15 cellular contexts compared by ENCODE assay signal in genomic region chr16:57564571-57565270, GRCh38. TPM values are rescaled to one million over a fixed set of nuclear protein-coding genes. Genes with fewer than 3 reads are reported as not detected.
DNase-seq lines count a peak whose midpoint lies in the region; ATAC-seq and TF ChIP-seq lines count a peak whose summit lies in the region.
"Had no signal": no experiment of that assay in that cellular context is flagged by ENCODE, and none has a peak within 500 bp of the region (broad histone marks: within the 10 kb centered on the region; RNA-seq: fewer than 3 reads in every experiment).

No MANE protein-coding gene starts in this region.

- POLR2A ChIA-PET in PC-9 (lab: Charles Lee; ENCODE audit: unreplicated experiment), result no interaction called here
- POLR2A ChIA-PET in activated CD4-positive, alpha-beta T cell treated with anti-CD3 and anti-CD28 coated beads for 36 hours (lab: Charles Lee), result no interaction called here

- H3K9me3 ChIP-seq in PC-9 (ENCODE audit: insufficient read depth, low read depth), result no peaks in the 10 kb centered on the region

- H3K4me1 ChIP-seq in PC-9 (replicated peaks; ENCODE audit: insufficient read depth), result peaks cover 9% of the 10 kb centered on the region; the same call in 1 of the 2 replicates
- H3K4me1 ChIP-seq: Caco-2, Peyer's patch had no signal

- peak overlapping the region; percentile 26 to 86 for H3K27ac Mint-ChIP-seq in natural killer cell treated with Interleukin-12 subunit alpha and Interleukin-12 subunit beta and Interleukin-15 and Interleukin-18, amount 100 ng/mL, for 72 hours
- H3K27ac Mint-ChIP-seq in activated CD4-positive, alpha-beta T cell treated with anti-CD3 and anti-CD28 coated beads for 36 hours, result no peak overlapping the region

- DNase-seq in ELR (ENCODE audit: low read depth) (peak; percentile 91), PC-9 (no peak), choroid plexus epithelial cell (ENCODE audit: low read depth) (peak; percentile 76), 8988T (no peak), NCI-H1417 (lab: John Stamatoyannopoulos, UW) (no peak)
- DNase-seq in natural killer cell treated with Interleukin-12 subunit alpha and Interleukin-12 subunit beta and Interleukin-15 and Interleukin-18, amount 100 ng/mL, for 72 hours (ENCODE audit: low spot score), result no peak
- DNase-seq in activated CD4-positive, CD25-positive, alpha-beta regulatory T cell treated with anti-CD3 and anti-CD28 coated beads, Interleukin-2, amount 50 U/mL, for 72 hours, result no peak
- no peak for DNase-seq in activated CD4-positive, alpha-beta T cell treated with anti-CD3 and anti-CD28 coated beads for 36 hours
- DNase-seq: activated T-cell treated with anti-CD3 and anti-CD28 coated beads, Interleukin-2, amount 50 U/mL, for 1 hour; Caco-2; NCI-H1092 treated with DMSO at 0.1 percent for 48 hours; NCI-H446; retina; substantia nigra had no signal

- no peak overlapping the region for H3K4me3 Mint-ChIP-seq in natural killer cell treated with Interleukin-12 subunit alpha and Interleukin-12 subunit beta and Interleukin-15 and Interleukin-18, amount 100 ng/mL, for 72 hours
- H3K4me3 Mint-ChIP-seq in activated CD4-positive, alpha-beta T cell treated with anti-CD3 and anti-CD28 coated beads for 36 hours, result no peak overlapping the region

- H3K9me2 ChIP-seq in PC-9 (ENCODE audit: insufficient read depth), result no peaks in the 10 kb centered on the region

- H3K27ac ChIP-seq in PC-9, result no peak overlapping the region
- H3K27ac ChIP-seq: Peyer's patch had no signal

- H3K4me3 ChIP-seq in PC-9 (no peak overlapping the region), choroid plexus epithelial cell (ENCODE audit: low read depth, low read length) (no peak overlapping the region)
- H3K4me3 ChIP-seq: Peyer's patch had no signal

- H3K36me3 ChIP-seq in PC-9 (ENCODE audit: low read depth), result no peaks in the 10 kb centered on the region
- H3K36me3 ChIP-seq: Peyer's patch had no signal

- 0 out of 2 replicates have a peak, but pooled peaks cover 5% of the 10 kb centered on the region for H3K27me3 ChIP-seq in PC-9 (ENCODE audit: insufficient read depth, low read depth)
- H3K27me3 ChIP-seq: Peyer's patch had no signal

- H3K9me3 Mint-ChIP-seq in natural killer cell treated with Interleukin-12 subunit alpha and Interleukin-12 subunit beta and Interleukin-15 and Interleukin-18, amount 100 ng/mL, for 72 hours, result peaks cover 15% of the 10 kb centered on the region
- H3K9me3 Mint-ChIP-seq in activated CD4-positive, alpha-beta T cell treated with anti-CD3 and anti-CD28 coated beads for 36 hours (ENCODE audit: low read depth), result peaks cover 13% of the 10 kb centered on the region

- BruUV-seq in PC-9 (replicated peaks; lab: Mats Ljungman, UMichigan), result no TSS peak

- H3F3A ChIP-seq in PC-9 (ENCODE audit: insufficient read depth, low read depth), result no peaks in the 10 kb centered on the region

- CTCF ChIA-PET in PC-9 (lab: Charles Lee), result no interaction called here
- CTCF ChIA-PET in activated CD4-positive, alpha-beta T cell treated with anti-CD3 and anti-CD28 coated beads for 36 hours (lab: Charles Lee), result interaction anchor here (0.7 to 1.1 kb wide), 2 partner anchors 12 to 303 kb away, joined by 3 to 4 read pairs; no protein-coding TSS in a partner anchor

- no peak for ATAC-seq in natural killer cell treated with Interleukin-12 subunit alpha and Interleukin-12 subunit beta and Interleukin-15 and Interleukin-18, amount 100 ng/mL, for 72 hours
- no peak for ATAC-seq in activated CD4-positive, alpha-beta T cell treated with anti-CD3 and anti-CD28 coated beads for 36 hours

- intact Hi-C loops in PC-9 (cut with micrococcal nuclease; ENCODE audit: unreplicated experiment), result loop anchor here (1.0 kb wide), 1 partner anchor 25 kb away; no protein-coding TSS in a partner anchor
- intact Hi-C loops in activated CD4-positive, alpha-beta T cell treated with anti-CD3 and anti-CD28 coated beads for 36 hours (cut with DNase I, micrococcal nuclease), result no loop called here

- no peaks in the 10 kb centered on the region for H4K20me1 ChIP-seq in PC-9 (ENCODE audit: insufficient read depth)

- peaks cover 38% of the 10 kb centered on the region for H3K36me3 Mint-ChIP-seq in natural killer cell treated with Interleukin-12 subunit alpha and Interleukin-12 subunit beta and Interleukin-15 and Interleukin-18, amount 100 ng/mL, for 72 hours
- peaks cover 5% of the 10 kb centered on the region for H3K36me3 Mint-ChIP-seq in activated CD4-positive, alpha-beta T cell treated with anti-CD3 and anti-CD28 coated beads for 36 hours (ENCODE audit: low read depth)

- 0 out of 2 replicates have a peak overlapping the region, but pooled peaks have one; percentile 33 for H2AFZ ChIP-seq in PC-9

- no peaks in the 10 kb centered on the region for H3K27me3 Mint-ChIP-seq in natural killer cell treated with Interleukin-12 subunit alpha and Interleukin-12 subunit beta and Interleukin-15 and Interleukin-18, amount 100 ng/mL, for 72 hours
- H3K27me3 Mint-ChIP-seq in activated CD4-positive, alpha-beta T cell treated with anti-CD3 and anti-CD28 coated beads for 36 hours, result peaks cover 2% of the 10 kb centered on the region

- H3K4me1 Mint-ChIP-seq in natural killer cell treated with Interleukin-12 subunit alpha and Interleukin-12 subunit beta and Interleukin-15 and Interleukin-18, amount 100 ng/mL, for 72 hours (ENCODE audit: low read depth in 2 of 2), result peaks cover 33 to 54% of the 10 kb centered on the region in 2 donors
- peaks cover 6% of the 10 kb centered on the region for H3K4me1 Mint-ChIP-seq in activated CD4-positive, alpha-beta T cell treated with anti-CD3 and anti-CD28 coated beads for 36 hours

- H3K79me2 ChIP-seq in PC-9 (ENCODE audit: low read depth), result no peaks in the 10 kb centered on the region

- H3K4me2 ChIP-seq in PC-9, result no peak overlapping the region

- TF ChIP-seq CTCF in PC-9 (conservative IDR thresholded peaks at IDR 0.05), result no peak
- TF ChIP-seq CTCF in choroid plexus epithelial cell (conservative IDR thresholded peaks at IDR 0.05; ENCODE audit: low read depth, low read length), result no peak

RNA-seq across cellular contexts. Expression of gene ADGRG5, which starts 22.3 kb away (rescaled TPM):
- not detected in 2 replicates for total RNA-seq in PC-9 (2021)
- total RNA-seq in natural killer cell treated with Interleukin-12 subunit alpha and Interleukin-12 subunit beta and Interleukin-15 and Interleukin-18, amount 100 ng/mL, for 72 hours, result 10 to 100 TPM; 86.8 to 95.0 TPM
- total RNA-seq in activated CD4-positive, alpha-beta T cell treated with anti-CD3 and anti-CD28 coated beads for 36 hours, result 1 to 10 TPM; 3.0 to 4.9 TPM

RNA-seq across cellular contexts. Expression of gene CCDC102A, which starts 28.4 kb away (rescaled TPM):
- total RNA-seq in PC-9 (2021), result 8.1 and 11.8 TPM in 2 replicates
- 10 to 100 TPM; 13.9 to 21.5 TPM for total RNA-seq in natural killer cell treated with Interleukin-12 subunit alpha and Interleukin-12 subunit beta and Interleukin-15 and Interleukin-18, amount 100 ng/mL, for 72 hours
- total RNA-seq in activated CD4-positive, alpha-beta T cell treated with anti-CD3 and anti-CD28 coated beads for 36 hours, result 1 to 10 TPM; 8.8 to 9.0 TPM

Comparison
In these comparisons a context has a peak if more than half of its experiments do, and no peak if none do; other contexts are left out.
1. DNase-seq: peak in ELR (single experiment) and choroid plexus epithelial cell (single experiment); none in PC-9 (0 of 2), natural killer cell treated with Interleukin-12 subunit alpha and Interleukin-12 subunit beta and Interleukin-15 and Interleukin-18, amount 100 ng/mL, for 72 hours (single experiment), 8988T (single experiment), activated CD4-positive, CD25-positive, alpha-beta regulatory T cell treated with anti-CD3 and anti-CD28 coated beads, Interleukin-2, amount 50 U/mL, for 72 hours (single experiment), NCI-H1417 (0 of 3) and activated CD4-positive, alpha-beta T cell treated with anti-CD3 and anti-CD28 coated beads for 36 hours (single experiment).
2. RNA of gene ADGRG5, which starts 22.3 kb away (total RNA-seq): 86.8 to 95.0 TPM in natural killer cell treated with Interleukin-12 subunit alpha and Interleukin-12 subunit beta and Interleukin-15 and Interleukin-18, amount 100 ng/mL, for 72 hours; 3.0 to 4.9 TPM in activated CD4-positive, alpha-beta T cell treated with anti-CD3 and anti-CD28 coated beads for 36 hours and not detected in PC-9; every median in the first group is over 10 times any median in the second.